17 cellular contexts compared by ENCODE assay signal in genomic region chr2:224378087-224379085, GRCh38. TPM values are rescaled to one million over a fixed set of nuclear protein-coding genes. Genes with fewer than 3 reads are reported as not detected.
DNase-seq lines count a peak whose midpoint lies in the region; ATAC-seq and TF ChIP-seq lines count a peak whose summit lies in the region.
"Had no signal": no experiment of that assay in that cellular context is flagged by ENCODE, and none has a peak within 500 bp of the region (broad histone marks: within the 10 kb centered on the region; RNA-seq: fewer than 3 reads in every experiment).

No MANE protein-coding gene starts in this region.

- ATAC-seq in PC-3 (peak; percentile 54; the same call in 1 of the 2 replicates), GM21723 (IDR thresholded peaks at IDR 0.05; ENCODE audit: unreplicated experiment) (no peak)
- ATAC-seq: left ventricle myocardium superior; natural killer cell; stimulated activated memory B cell treated with anti-CD40 and anti-IgM and Interleukin-4, amounts not matched to agents 10 μg/mL and 1 μg/mL and 100 μg/mL, for 72 hours; upper lobe of right lung had no signal

- H3K9me2 ChIP-seq in PC-3 (replicated peaks; ENCODE audit: low read length), result no peaks in the 10 kb centered on the region

- H2AFZ ChIP-seq in PC-3 (ENCODE audit: low read length), result no peak overlapping the region

- peaks cover 3% of the 10 kb centered on the region for H3K27me3 Mint-ChIP-seq in endothelial cell (ENCODE audit: unreplicated experiment)
- peaks cover 15% of the 10 kb centered on the region for H3K27me3 Mint-ChIP-seq in osteocyte (ENCODE audit: unreplicated experiment)
- H3K27me3 Mint-ChIP-seq: activated naive CD4-positive, alpha-beta T cell treated with anti-CD3 and anti-CD28 coated beads, Interleukin-2, amount 10 ng/mL, durations not matched to agents 7 days and 5 days; IgD-negative memory B cell; stimulated activated memory B cell treated with anti-CD40 and anti-IgM and Interleukin-4, amounts not matched to agents 10 μg/mL and 1 μg/mL and 100 μg/mL, for 72 hours had no signal

- POLR2A ChIA-PET in PC-3 (lab: Charles Lee; ENCODE audit: unreplicated experiment), result no interaction called here

- no peaks in the 10 kb centered on the region for H4K20me1 ChIP-seq in PC-3 (ENCODE audit: low read length)

- peaks cover 48% of the 10 kb centered on the region for H3K36me3 Mint-ChIP-seq in endothelial cell (ENCODE audit: low read depth, unreplicated experiment)
- no peaks in the 10 kb centered on the region for H3K36me3 Mint-ChIP-seq in osteocyte (ENCODE audit: unreplicated experiment)
- H3K36me3 Mint-ChIP-seq: activated naive CD4-positive, alpha-beta T cell treated with anti-CD3 and anti-CD28 coated beads, Interleukin-2, amount 10 ng/mL, durations not matched to agents 7 days and 5 days; natural killer cell; stimulated activated memory B cell treated with anti-CD40 and anti-IgM and Interleukin-4, amounts not matched to agents 10 μg/mL and 1 μg/mL and 100 μg/mL, for 72 hours had no signal

- H3K36me3 ChIP-seq in PC-3 (ENCODE audit: low read depth, low read length), result no peaks in the 10 kb centered on the region
- H3K36me3 ChIP-seq: upper lobe of right lung had no signal

- no peak overlapping the region for H3K4me2 ChIP-seq in PC-3 (ENCODE audit: low read length)

- no peak overlapping the region for H3K9ac ChIP-seq in PC-3 (ENCODE audit: low read length)

- H3K79me2 ChIP-seq in PC-3 (ENCODE audit: low read length), result no peaks in the 10 kb centered on the region

- H3F3A ChIP-seq in PC-3 (ENCODE audit: low read length, unreplicated experiment), result no peaks in the 10 kb centered on the region

- CTCF ChIA-PET in PC-3 (lab: Charles Lee), result no interaction called here

- H3K9me3 Mint-ChIP-seq in endothelial cell (ENCODE audit: unreplicated experiment), result no peaks in the 10 kb centered on the region
- no peaks in the 10 kb centered on the region for H3K9me3 Mint-ChIP-seq in osteocyte (ENCODE audit: unreplicated experiment)
- H3K9me3 Mint-ChIP-seq: activated naive CD4-positive, alpha-beta T cell treated with anti-CD3 and anti-CD28 coated beads, Interleukin-2, amount 10 ng/mL, durations not matched to agents 7 days and 5 days; IgD-negative memory B cell; natural killer cell; stimulated activated memory B cell treated with anti-CD40 and anti-IgM and Interleukin-4, amounts not matched to agents 10 μg/mL and 1 μg/mL and 100 μg/mL, for 72 hours had no signal

- no peaks in the 10 kb centered on the region for H3K9me3 ChIP-seq in PC-3 (ENCODE audit: low read length)
- H3K9me3 ChIP-seq: upper lobe of right lung had no signal

- H3K4me3 Mint-ChIP-seq in endothelial cell (ENCODE audit: unreplicated experiment) (peak overlapping the region; percentile 59), osteocyte (ENCODE audit: unreplicated experiment) (no peak overlapping the region)
- H3K4me3 Mint-ChIP-seq: activated naive CD4-positive, alpha-beta T cell treated with anti-CD3 and anti-CD28 coated beads, Interleukin-2, amount 10 ng/mL, durations not matched to agents 7 days and 5 days; IgD-negative memory B cell; natural killer cell; stimulated activated memory B cell treated with anti-CD40 and anti-IgM and Interleukin-4, amounts not matched to agents 10 μg/mL and 1 μg/mL and 100 μg/mL, for 72 hours had no signal

- no peak overlapping the region for H3K27ac Mint-ChIP-seq in endothelial cell (ENCODE audit: unreplicated experiment)
- H3K27ac Mint-ChIP-seq in osteocyte (ENCODE audit: unreplicated experiment), result no peak overlapping the region
- H3K27ac Mint-ChIP-seq: activated naive CD4-positive, alpha-beta T cell treated with anti-CD3 and anti-CD28 coated beads, Interleukin-2, amount 10 ng/mL, durations not matched to agents 7 days and 5 days; IgD-negative memory B cell; natural killer cell; stimulated activated memory B cell treated with anti-CD40 and anti-IgM and Interleukin-4, amounts not matched to agents 10 μg/mL and 1 μg/mL and 100 μg/mL, for 72 hours had no signal

- H3K4me1 ChIP-seq in PC-3 (ENCODE audit: insufficient read depth, low read length), result peaks cover 10% of the 10 kb centered on the region; the same call in 1 of the 2 replicates

- H3K4me1 Mint-ChIP-seq in endothelial cell (ENCODE audit: unreplicated experiment), result peaks cover 27% of the 10 kb centered on the region
- H3K4me1 Mint-ChIP-seq in osteocyte (ENCODE audit: unreplicated experiment), result no peaks in the 10 kb centered on the region

- H3K4me3 ChIP-seq in PC-3 (ENCODE audit: low read length), result no peak overlapping the region
- H3K4me3 ChIP-seq: upper lobe of right lung had no signal

- intact Hi-C loops in PC-3 (cut with micrococcal nuclease), result no loop called here

- peak; percentile 25 for DNase-seq in ELR (ENCODE audit: low read depth)
- DNase-seq in PC-3, result peak; percentile 32
- DNase-seq in endothelial cell (ENCODE audit: low spot score), result no peak
- no peak for DNase-seq in osteocyte (ENCODE audit: extremely low spot score, unreplicated experiment)
- DNase-seq in mesenteric fat pad (ENCODE audit: low spot score), result no peak
- DNase-seq in SW 1271 (lab: John Stamatoyannopoulos, UW), result no peak
- no peak for DNase-seq in HT-29 (ENCODE audit: low spot score)
- DNase-seq: activated naive CD4-positive, alpha-beta T cell treated with anti-CD3 and anti-CD28 coated beads, Interleukin-2, amount 10 ng/mL, durations not matched to agents 7 days and 5 days; erythroblast; left ventricle myocardium superior; natural killer cell; NCI-H1417; NCI-H226; upper lobe of right lung had no signal

- BruUV-seq in PC-3 (replicated peaks; lab: Mats Ljungman, UMichigan), result no TSS peak

- H3K27ac ChIP-seq in PC-3 (ENCODE audit: low read length), result no peak overlapping the region
- H3K27ac ChIP-seq: upper lobe of right lung had no signal

- H3K27me3 ChIP-seq in PC-3 (ENCODE audit: low read length), result no peaks in the 10 kb centered on the region
- H3K27me3 ChIP-seq: upper lobe of right lung had no signal

- TF ChIP-seq CTCF in PC-3 (conservative IDR thresholded peaks at IDR 0.05; ENCODE audit: low read depth, low read length), result peak; percentile 51; the same call in 1 of the 2 replicates
- no peak for TF ChIP-seq CTCF in endothelial cell (IDR thresholded peaks at IDR 0.05; ENCODE audit: unreplicated experiment)
- TF ChIP-seq CTCF in osteocyte (IDR thresholded peaks at IDR 0.05), result peak; percentile 25

RNA-seq across cellular contexts. Expression of gene FAM124B, which starts 23.5 kb away (rescaled TPM):
- total RNA-seq in PC-3 (2014; rRNA removed), result not detected in 2 replicates
- total RNA-seq in endothelial cell (ENCODE audit: unreplicated experiment), result 269 TPM
- total RNA-seq in osteocyte, result not detected in 2 replicates
- 4.1 TPM for total RNA-seq in mesenteric fat pad
- total RNA-seq in HT-29 (2014; rRNA removed; shearing (Covaris generic)), result not detected in 2 replicates

Comparison
In these comparisons a context has a peak if more than half of its experiments do, and no peak if none do; other contexts are left out.
1. DNase-seq: peak in ELR (single experiment) and PC-3 (single experiment); none in endothelial cell (single experiment), osteocyte (single experiment), mesenteric fat pad (single experiment), SW 1271 (0 of 2) and HT-29 (single experiment).
2. RNA of gene FAM124B, which starts 23.5 kb away (total RNA-seq): 269 TPM in endothelial cell (single experiment); 4.1 TPM in mesenteric fat pad (single experiment), not detected in PC-3, not detected in osteocyte and not detected in HT-29; every median in the first group is over 10 times any median in the second.